ENCODE assay signal across 6 cellular contexts in genomic region chr3:834679-835078, GRCh38.
"Had no signal": no experiment of that assay in that cellular context is flagged by ENCODE, and none has a peak within 500 bp of the region (broad histone marks: within the 10 kb centered on the region; RNA-seq: fewer than 3 reads in every experiment).

No MANE protein-coding gene starts in this region.

- DNase-seq: IMR-90, KBM-7 had no signal

- H3K27me3 Mint-ChIP-seq: IgD-negative memory B cell had no signal

- H3K27ac Mint-ChIP-seq: IgD-negative memory B cell had no signal

- ATAC-seq: HepG2, K562 had no signal

- H3K4me3 Mint-ChIP-seq: IgD-negative memory B cell had no signal

- H3K27ac ChIP-seq: HL-60 had no signal

- H3K4me1 Mint-ChIP-seq: IgD-negative memory B cell had no signal

- H3K4me3 ChIP-seq: K562 had no signal
